ENCODE assay signal across 19 cellular contexts in the genomic region with DNA sequence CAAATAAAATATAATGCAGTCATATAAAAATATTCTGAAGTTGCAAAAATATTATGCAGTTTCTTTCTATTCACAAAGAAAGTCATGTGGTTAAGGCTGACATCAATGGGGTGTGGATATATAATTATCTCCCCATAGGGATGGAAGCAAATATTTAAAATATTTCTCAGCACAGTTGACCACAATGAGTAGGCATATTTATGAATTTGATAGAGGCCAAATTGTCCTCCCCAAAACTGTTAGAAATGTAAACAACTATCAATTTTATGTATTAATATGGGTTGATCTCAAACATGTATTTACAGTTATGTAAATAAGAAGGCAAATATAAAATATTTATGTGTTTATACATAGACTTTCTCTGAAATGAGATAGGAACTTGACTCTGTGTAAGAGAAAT.
A peak's percentile ranks its signal among the peaks of the same experiment; 100 is the strongest.
DNase-seq lines count a peak whose midpoint lies in the region; ATAC-seq and TF ChIP-seq lines count a peak whose summit lies in the region.
"Had no signal": no experiment of that assay in that cellular context is flagged by ENCODE, and none has a peak within 500 bp of the region (broad histone marks: within the 10 kb centered on the region; RNA-seq: fewer than 3 reads in every experiment).

No MANE protein-coding gene starts in this region.

- H3K36me3 ChIP-seq in SJSA1, result no peaks in the 10 kb centered on the region
- H3K36me3 ChIP-seq in osteoblast (ENCODE audit: insufficient read depth, low read length), result no peaks in the 10 kb centered on the region
- H3K36me3 ChIP-seq: BLaER1 treated with 17β-estradiol and CSF1 and Interleukin-3, amounts not matched to agents 10 nM and 100 nM; colonic mucosa; heart right ventricle; spleen had no signal

- DNase-seq in H4 (ENCODE audit: low spot score) (peak; percentile 53), SJSA1 (ENCODE audit: low read depth in 1 of 2, low spot score in 2 of 2) (no peak), choroid plexus epithelial cell (ENCODE audit: low read depth) (peak; percentile 73), osteoblast (ENCODE audit: insufficient read length, low spot score, missing footprints) (peak; percentile 83), mucosa of gallbladder (ENCODE audit: low spot score) (no peak), foreskin fibroblast (no peak), NCI-H526 treated with DMSO at 0.1 percent for 48 hours (lab: John Stamatoyannopoulos, UW) (no peak)
- DNase-seq: activated CD8-positive, alpha-beta memory T cell treated with anti-CD3 and anti-CD28 coated beads, Interleukin-2, amount 10 ng/mL, durations not matched to agents 7 days and 5 days; amygdala; colonic mucosa; heart right ventricle; islet precursor cell; NCI-H1092; NCI-H2171; Right ventricle myocardium superior; spleen had no signal

- H3K9me3 ChIP-seq in SJSA1 (replicated peaks), result no peaks in the 10 kb centered on the region
- H3K9me3 ChIP-seq in osteoblast (ENCODE audit: low read depth, low read length), result no peaks in the 10 kb centered on the region
- H3K9me3 ChIP-seq: colonic mucosa, heart right ventricle, spleen had no signal

- H3K27me3 ChIP-seq in SJSA1 (replicated peaks), result no peaks in the 10 kb centered on the region
- no peaks in the 10 kb centered on the region for H3K27me3 ChIP-seq in osteoblast (ENCODE audit: insufficient read depth, low read length)
- H3K27me3 ChIP-seq: BLaER1 treated with 17β-estradiol and CSF1 and Interleukin-3, amounts not matched to agents 10 nM and 100 nM; colonic mucosa; heart right ventricle; spleen had no signal

- no peaks in the 10 kb centered on the region for H4K20me1 ChIP-seq in osteoblast (ENCODE audit: insufficient read depth, low read length)
- H4K20me1 ChIP-seq: BLaER1 treated with 17β-estradiol and CSF1 and Interleukin-3, amounts not matched to agents 10 nM and 100 nM had no signal

- H2AFZ ChIP-seq in osteoblast (ENCODE audit: low read length), result no peak overlapping the region
- H2AFZ ChIP-seq: GM23338 had no signal

- no peak for ATAC-seq in HG02870 (IDR thresholded peaks at IDR 0.05; ENCODE audit: unreplicated experiment)
- ATAC-seq: activated CD8-positive, alpha-beta memory T cell treated with anti-CD3 and anti-CD28 coated beads, Interleukin-2, amount 10 ng/mL, durations not matched to agents 7 days and 5 days; GM23338; heart right ventricle had no signal

- TF ChIP-seq CTCF in choroid plexus epithelial cell (conservative IDR thresholded peaks at IDR 0.05; ENCODE audit: low read depth, low read length) (no peak), osteoblast (IDR thresholded peaks at IDR 0.05; ENCODE audit: extremely low read depth, low read depth, low read length) (no peak), foreskin fibroblast (IDR thresholded peaks at IDR 0.05; ENCODE audit: low read depth, low read length) (no peak)

- no peaks in the 10 kb centered on the region for H3K79me2 ChIP-seq in osteoblast (ENCODE audit: insufficient read depth, low read length)

- H3K4me1 ChIP-seq in SJSA1 (replicated peaks) (peaks cover 8% of the 10 kb centered on the region), osteoblast (ENCODE audit: insufficient read depth, low read length) (peaks cover 13% of the 10 kb centered on the region)
- H3K4me1 ChIP-seq: colonic mucosa, spleen had no signal

- no peak overlapping the region for H3K4me2 ChIP-seq in osteoblast (ENCODE audit: insufficient read depth, low read length)
- H3K4me2 ChIP-seq: BLaER1 treated with 17β-estradiol and CSF1 and Interleukin-3, amounts not matched to agents 10 nM and 100 nM; GM23338 had no signal

- peak overlapping the region; percentile 44; the same call in 1 of the 2 replicates for H3K27ac ChIP-seq in SJSA1
- H3K27ac ChIP-seq in osteoblast (ENCODE audit: low read depth, low read length), result peak overlapping the region; percentile 80
- H3K27ac ChIP-seq: BLaER1 treated with 17β-estradiol and CSF1 and Interleukin-3, amounts not matched to agents 10 nM and 100 nM; colonic mucosa; heart right ventricle; spleen had no signal

- H3K4me3 ChIP-seq in SJSA1, result no peak overlapping the region
- H3K4me3 ChIP-seq in choroid plexus epithelial cell (ENCODE audit: low read depth, low read length), result no peak overlapping the region
- H3K4me3 ChIP-seq in osteoblast (ENCODE audit: insufficient read depth, low read length), result no peak overlapping the region
- no peak overlapping the region for H3K4me3 ChIP-seq in foreskin fibroblast (ENCODE audit: low read depth in 1 of 2, low read length in 2 of 2)
- H3K4me3 ChIP-seq: BLaER1 treated with 17β-estradiol and CSF1 and Interleukin-3, amounts not matched to agents 10 nM and 100 nM; colonic mucosa; GM23338; heart right ventricle; spleen had no signal

Comparison
In these comparisons a context has a peak if more than half of its experiments do, and no peak if none do; other contexts are left out.
1. DNase-seq: peak in H4 (single experiment), choroid plexus epithelial cell (single experiment) and osteoblast (single experiment); none in SJSA1 (0 of 2), mucosa of gallbladder (single experiment), foreskin fibroblast (0 of 2) and NCI-H526 treated with DMSO at 0.1 percent for 48 hours (single experiment).